In genomic region chrX:42825201-42825600, GRCh38 we compare ENCODE assay signal across 29 cellular contexts. TPM values are rescaled to one million over a fixed set of nuclear protein-coding genes. Genes with fewer than 3 reads are reported as not detected.
"Had no signal": no experiment of that assay in that cellular context is flagged by ENCODE, and none has a peak within 500 bp of the region (broad histone marks: within the 10 kb centered on the region; RNA-seq: fewer than 3 reads in every experiment).

No MANE protein-coding gene starts in this region.

- H3K4me1 Mint-ChIP-seq: activated CD4-positive, alpha-beta T cell treated with anti-CD3 and anti-CD28 coated beads, Interleukin-2, amount 10 ng/mL, durations not matched to agents 24 days and 14 days; activated naive CD4-positive, alpha-beta T cell treated with anti-CD3 and anti-CD28 coated beads, Interleukin-2, amount 10 ng/mL, durations not matched to agents 7 days and 5 days had no signal

- H3K27ac Mint-ChIP-seq: activated CD4-positive, alpha-beta T cell treated with anti-CD3 and anti-CD28 coated beads, Interleukin-2, amount 10 ng/mL, durations not matched to agents 24 days and 14 days; activated CD8-positive, alpha-beta T cell treated with anti-CD3 and anti-CD28 coated beads, Interleukin-2, amount 10 ng/mL, durations not matched to agents 7 days and 5 days; activated naive CD4-positive, alpha-beta T cell treated with anti-CD3 and anti-CD28 coated beads, Interleukin-2, amount 10 ng/mL, durations not matched to agents 7 days and 5 days; activated naive CD8-positive, alpha-beta T cell; activated naive CD8-positive, alpha-beta T cell treated with anti-CD3 and anti-CD28 coated beads, Interleukin-2, amount 50 U/mL, for 24 hours; activated T-cell treated with anti-CD3 and anti-CD28 coated beads, Interleukin-2, amount 50 U/mL, for 24 hours; activated T-helper 1 cell treated with anti-CD3 and anti-CD28 coated beads, Interleukin-12 subunit alpha, Interleukin-12 subunit beta, Interleukin-2, Interleukin-4 antibody, amounts not matched to agents 30 ng/mL and 10 ng/mL and 1 ng/mL, durations not matched to agents 14 hours and 24 hours and 36 hours; T-helper 1 cell treated with Interleukin-12 subunit alpha and Interleukin-12 subunit beta and Interleukin-4 antibody, amounts not matched to agents 30 μg/mL and 1 μg/mL, for 36 hours; T-helper 2 cell treated with Interferon-gamma antibody and Interleukin-4, amounts not matched to agents 5 μg/mL and 100 μg/mL, for 36 hours had no signal

- H3K27me3 Mint-ChIP-seq: activated CD4-positive, alpha-beta T cell treated with anti-CD3 and anti-CD28 coated beads, Interleukin-2, amount 10 ng/mL, durations not matched to agents 24 days and 14 days; activated naive CD4-positive, alpha-beta T cell treated with anti-CD3 and anti-CD28 coated beads, Interleukin-2, amount 10 ng/mL, durations not matched to agents 7 days and 5 days; activated naive CD8-positive, alpha-beta T cell; activated naive CD8-positive, alpha-beta T cell treated with anti-CD3 and anti-CD28 coated beads, Interleukin-2, amount 50 U/mL, for 24 hours had no signal

- H3K27me3 ChIP-seq: brain microvascular endothelial cell, SJCRH30 had no signal

- H3K9me3 Mint-ChIP-seq: activated naive CD4-positive, alpha-beta T cell treated with anti-CD3 and anti-CD28 coated beads, Interleukin-2, amount 10 ng/mL, durations not matched to agents 7 days and 5 days; activated naive CD8-positive, alpha-beta T cell treated with anti-CD3 and anti-CD28 coated beads, Interleukin-2, amount 50 U/mL, for 24 hours had no signal

- H3K4me3 ChIP-seq: SJCRH30, SK-N-MC had no signal

- H3K36me3 Mint-ChIP-seq: activated naive CD4-positive, alpha-beta T cell treated with anti-CD3 and anti-CD28 coated beads, Interleukin-2, amount 10 ng/mL, durations not matched to agents 7 days and 5 days had no signal

- H3K9ac ChIP-seq: KMS-11 had no signal

- H3K4me2 ChIP-seq: KMS-11 had no signal

- H3K9me3 ChIP-seq: SJCRH30 had no signal

- ATAC-seq: activated CD8-positive, alpha-beta T cell treated with anti-CD3 and anti-CD28 coated beads, Interleukin-2, amount 10 ng/mL, durations not matched to agents 7 days and 5 days; activated naive CD8-positive, alpha-beta T cell treated with anti-CD3 and anti-CD28 coated beads, Interleukin-2, amount 50 U/mL, for 24 hours; Panc1 had no signal

- H3K27ac ChIP-seq: brain microvascular endothelial cell, KMS-11, SJCRH30, SK-N-MC had no signal

- H3K4me1 ChIP-seq: SJCRH30 had no signal

- H3K4me3 Mint-ChIP-seq: activated CD4-positive, alpha-beta T cell treated with anti-CD3 and anti-CD28 coated beads, Interleukin-2, amount 10 ng/mL, durations not matched to agents 24 days and 14 days; activated CD8-positive, alpha-beta T cell treated with anti-CD3 and anti-CD28 coated beads, Interleukin-2, amount 10 ng/mL, durations not matched to agents 7 days and 5 days; activated naive CD4-positive, alpha-beta T cell treated with anti-CD3 and anti-CD28 coated beads, Interleukin-2, amount 10 ng/mL, durations not matched to agents 7 days and 5 days; activated naive CD8-positive, alpha-beta T cell; activated naive CD8-positive, alpha-beta T cell treated with anti-CD3 and anti-CD28 coated beads, Interleukin-2, amount 50 U/mL, for 24 hours; activated T-cell treated with anti-CD3 and anti-CD28 coated beads, Interleukin-2, amount 50 U/mL, for 24 hours; activated T-helper 1 cell treated with anti-CD3 and anti-CD28 coated beads, Interleukin-12 subunit alpha, Interleukin-12 subunit beta, Interleukin-2, Interleukin-4 antibody, amounts not matched to agents 30 ng/mL and 10 ng/mL and 1 ng/mL, durations not matched to agents 14 hours and 24 hours and 36 hours; T-helper 1 cell treated with Interleukin-12 subunit alpha and Interleukin-12 subunit beta and Interleukin-4 antibody, amounts not matched to agents 30 μg/mL and 1 μg/mL, for 36 hours; T-helper 2 cell treated with Interferon-gamma antibody and Interleukin-4, amounts not matched to agents 5 μg/mL and 100 μg/mL, for 36 hours had no signal

- DNase-seq: activated CD4-positive, alpha-beta T cell treated with anti-CD3 and anti-CD28 coated beads, Interleukin-2, amount 10 ng/mL, durations not matched to agents 24 days and 14 days; activated CD4-positive, alpha-beta T cell treated with anti-CD3 and anti-CD28 coated beads, Interleukin-2, amount 50 U/mL, for 4 hours; activated CD8-positive, alpha-beta T cell treated with anti-CD3 and anti-CD28 coated beads, Interleukin-2, amount 10 ng/mL, durations not matched to agents 7 days and 5 days; activated effector memory CD4-positive, alpha-beta T cell treated with Interleukin-2 at 50 U/mL for 16 hours; activated naive CD4-positive, alpha-beta T cell treated with anti-CD3 and anti-CD28 coated beads, Interleukin-2, amount 10 ng/mL, durations not matched to agents 7 days and 5 days; activated naive CD8-positive, alpha-beta T cell treated with anti-CD3 and anti-CD28 coated beads, Interleukin-2, amount 50 U/mL, for 24 hours; activated T-cell treated with anti-CD3 and anti-CD28 coated beads, Interleukin-2, amount 50 U/mL, for 24 hours; anterior cingulate cortex; brain microvascular endothelial cell; central memory CD4-positive, alpha-beta T cell; NCI-H1105; NCI-H1417 treated with DMSO at 0.1 percent for 48 hours; NCI-H187 treated with DMSO at 0.1 percent for 48 hours; NCI-H2081; NCI-H226; NCI-H446 treated with DMSO at 0.1 percent for 48 hours; NCI-H524; SHP77; SJCRH30 had no signal

- FAIRE-seq: TTC549 had no signal

- H3K36me3 ChIP-seq: brain microvascular endothelial cell, SJCRH30 had no signal

RNA-seq across cellular contexts. Expression of gene PPP1R2C, which starts 47.2 kb away (rescaled TPM):
- total RNA-seq: activated CD4-positive, alpha-beta T cell treated with anti-CD3 and anti-CD28 coated beads, Interleukin-2, amount 10 ng/mL, durations not matched to agents 24 days and 14 days; activated CD8-positive, alpha-beta T cell treated with anti-CD3 and anti-CD28 coated beads, Interleukin-2, amount 10 ng/mL, durations not matched to agents 7 days and 5 days; activated T-helper 1 cell treated with anti-CD3 and anti-CD28 coated beads, Interleukin-12 subunit alpha, Interleukin-12 subunit beta, Interleukin-2, Interleukin-4 antibody, amounts not matched to agents 30 ng/mL and 10 ng/mL and 1 ng/mL, durations not matched to agents 14 hours and 24 hours and 36 hours; LHCN-M2; RPMI7951; SJCRH30 had no signal
